9 cellular contexts compared by ENCODE assay signal in genomic region chr1:203328714-203329122, GRCh38. TPM values are rescaled to one million over a fixed set of nuclear protein-coding genes. Genes with fewer than 3 reads are reported as not detected.
DNase-seq lines count a peak whose midpoint lies in the region; ATAC-seq, FAIRE-seq and TF ChIP-seq lines count a peak whose summit lies in the region.
"Had no signal": no experiment of that assay in that cellular context is flagged by ENCODE, and none has a peak within 500 bp of the region (broad histone marks: within the 10 kb centered on the region; RNA-seq: fewer than 3 reads in every experiment).

No MANE protein-coding gene starts in this region.

- H3K4me3 ChIP-seq in A549 (no peak overlapping the region), GM23338 (no peak overlapping the region), kidney epithelial cell (ENCODE audit: low read depth, low read length) (no peak overlapping the region)
- H3K4me3 ChIP-seq: lung had no signal

- H3K27ac ChIP-seq in A549 (peak overlapping the region; percentile 88 to 92; a peak in 3 of 6 replicates), GM23338 (ENCODE audit: low read depth) (no peak overlapping the region)

- H3K27me3 ChIP-seq in GM23338 (ENCODE audit: insufficient read depth) = peaks cover 51% of the 10 kb centered on the region
- H3K27me3 ChIP-seq in kidney epithelial cell (ENCODE audit: control insufficient read depth, insufficient read depth, low read length) = no peaks in the 10 kb centered on the region

- CTCF ChIA-PET in A549 (lab: Yijun Ruan, JAX) = interaction anchor here (0.9 to 23.4 kb wide), 5 partner anchors 12 to 59 kb away, joined by 3 to 510 read pairs (median 77); partner anchors contain the start of gene BTG2

- peaks cover 49% of the 10 kb centered on the region for H3K4me1 Mint-ChIP-seq in GM23338

- peak in 1 of 2 experiments; percentile 24 for DNase-seq in A549 (ENCODE audit: low read depth in 1 of 2, low spot score in 1 of 2)
- peak; percentile 64 for DNase-seq in GM23338 (ENCODE audit: low spot score)
- peak; percentile 25 for DNase-seq in OCI-M1 (lab: John Stamatoyannopoulos, UW)
- peak; percentile 51 for DNase-seq in kidney epithelial cell (ENCODE audit: low read depth)
- no peak for DNase-seq in SKM-1 treated with dmso at 0.1 percent for 144 hours (lab: John Stamatoyannopoulos, UW; ENCODE audit: unreplicated experiment)
- DNase-seq in HTR-8/SVneo (ENCODE audit: insufficient read length, low spot score) = no peak

- no peak for TF ChIP-seq CTCF in A549 (IDR thresholded peaks at IDR 0.05)
- peak in 1 of 2 experiments; percentile 33; a peak in 2 of 4 replicates for TF ChIP-seq CTCF in GM23338 (conservative IDR thresholded peaks at IDR 0.05; ENCODE audit: low read depth in 2 of 2)
- peak; percentile 21 for TF ChIP-seq CTCF in kidney epithelial cell (IDR thresholded peaks at IDR 0.05; ENCODE audit: insufficient read depth, low read length, poor library complexity, severe bottlenecking)

- no peak for ATAC-seq in A549
- ATAC-seq in GM23338 = no peak
- ATAC-seq in GM21360 (IDR thresholded peaks at IDR 0.05; ENCODE audit: unreplicated experiment) = no peak
- ATAC-seq in GM18520 (IDR thresholded peaks at IDR 0.05; ENCODE audit: unreplicated experiment) = no peak

- no peak overlapping the region for H3K27ac Mint-ChIP-seq in GM23338

- no peaks in the 10 kb centered on the region for H3K9me3 Mint-ChIP-seq in GM23338

- H3K36me3 ChIP-seq in GM23338 (ENCODE audit: insufficient read depth) = no peaks in the 10 kb centered on the region
- H3K36me3 ChIP-seq in kidney epithelial cell (ENCODE audit: control insufficient read depth, insufficient read depth, low read length) = no peaks in the 10 kb centered on the region

- H3K4me2 ChIP-seq in A549 (no peak overlapping the region), GM23338 (peak overlapping the region; percentile 77)

- H3K9me2 ChIP-seq in GM23338 (ENCODE audit: insufficient read depth) = no peaks in the 10 kb centered on the region

- no peaks in the 10 kb centered on the region for H3K36me3 Mint-ChIP-seq in GM23338 (ENCODE audit: low read depth)

- no peak for TF ChIP-seq EP300 in A549 (IDR thresholded peaks at IDR 0.05)

- H3K9me3 ChIP-seq in A549 = no peaks in the 10 kb centered on the region

- no peak for TF ChIP-seq RAD21 in A549 (conservative IDR thresholded peaks at IDR 0.05 in 1 of 2, IDR thresholded peaks at IDR 0.05 in 1 of 2)

- H2AFZ ChIP-seq in GM23338 = no peak overlapping the region

- no peaks in the 10 kb centered on the region for H3K79me2 ChIP-seq in GM23338 (replicated peaks; ENCODE audit: insufficient read depth)

- POLR2A ChIA-PET in A549 (lab: Yijun Ruan, JAX) = no interaction called here

- WGBS in A549 (ENCODE audit: missing lambda C conversion rate) = 80% methylated on average over 7 of the region's 7 CpGs

- H3F3A ChIP-seq in GM23338 (replicated peaks; ENCODE audit: low read depth) = peaks cover 6% of the 10 kb centered on the region; the same call in 1 of the 2 replicates

- H3K4me1 ChIP-seq in A549 (peaks cover 27% of the 10 kb centered on the region), GM23338 (ENCODE audit: insufficient read depth) (peaks cover 37% of the 10 kb centered on the region)

- H3K27me3 Mint-ChIP-seq in GM23338 (ENCODE audit: insufficient read depth, low read depth, poor library complexity) = peaks cover 23% of the 10 kb centered on the region

- no peak for TF ChIP-seq POLR2A in A549 (IDR thresholded peaks at IDR 0.05; ENCODE audit: low read length)

- H3K4me3 Mint-ChIP-seq in GM23338 = peak overlapping the region; percentile 69; the same call in 1 of the 3 replicates

- H4K20me1 ChIP-seq in GM23338 (replicated peaks; ENCODE audit: insufficient read depth) = no peaks in the 10 kb centered on the region

- no peak for FAIRE-seq in A549 (lab: Jason Lieb, UNC)
- no peak for FAIRE-seq in HTR-8/SVneo (lab: Jason Lieb, UNC)

TF ChIP-seq in A549, 52 proteins besides CTCF, POLR2A, EP300 and RAD21:
- TF ChIP-seq BCL3 (IDR thresholded peaks at IDR 0.05) (no peak), SREBF2 (IDR thresholded peaks at IDR 0.05) (no peak), ZC3H11A (IDR thresholded peaks at IDR 0.05) (no peak), FOSL2 (IDR thresholded peaks at IDR 0.05) (no peak), FOSL2 (CRISPR knock-in tag; IDR thresholded peaks at IDR 0.05) (no peak)

TF ChIP-seq in GM23338, 12 proteins besides CTCF, POLR2A, EP300 and RAD21:
- TF ChIP-seq NANOG (IDR thresholded peaks at IDR 0.05; ENCODE audit: borderline replicate concordance) = no peak
- no peak for TF ChIP-seq JUNB (IDR thresholded peaks at IDR 0.05; ENCODE audit: unreplicated experiment)
- TF ChIP-seq POLR2AphosphoS5 (IDR thresholded peaks at IDR 0.05; ENCODE audit: low read depth) = no peak
- no peak for TF ChIP-seq EZH2 (IDR thresholded peaks at IDR 0.05; ENCODE audit: low read depth, unreplicated experiment)
- no peak for TF ChIP-seq EZH2phosphoT487 (IDR thresholded peaks at IDR 0.05; ENCODE audit: unreplicated experiment)
- no peak for TF ChIP-seq STAT1 (IDR thresholded peaks at IDR 0.05; ENCODE audit: unreplicated experiment)
- TF ChIP-seq, protein P1, sequence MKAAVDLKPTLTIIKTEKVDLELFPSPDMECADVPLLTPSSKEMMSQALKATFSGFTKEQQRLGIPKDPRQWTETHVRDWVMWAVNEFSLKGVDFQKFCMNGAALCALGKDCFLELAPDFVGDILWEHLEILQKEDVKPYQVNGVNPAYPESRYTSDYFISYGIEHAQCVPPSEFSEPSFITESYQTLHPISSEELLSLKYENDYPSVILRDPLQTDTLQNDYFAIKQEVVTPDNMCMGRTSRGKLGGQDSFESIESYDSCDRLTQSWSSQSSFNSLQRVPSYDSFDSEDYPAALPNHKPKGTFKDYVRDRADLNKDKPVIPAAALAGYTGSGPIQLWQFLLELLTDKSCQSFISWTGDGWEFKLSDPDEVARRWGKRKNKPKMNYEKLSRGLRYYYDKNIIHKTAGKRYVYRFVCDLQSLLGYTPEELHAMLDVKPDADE (IDR thresholded peaks at IDR 0.05) = no peak
- no peak for TF ChIP-seq ZNF114 (CRISPR knock-in tag; IDR thresholded peaks at IDR 0.05)
- no peak for TF ChIP-seq ZNF331 (CRISPR knock-in tag; IDR thresholded peaks at IDR 0.05; ENCODE audit: low read depth)

RNA-seq across cellular contexts. Expression of gene FMOD, which starts 22.2 kb away (rescaled TPM):
- polyA plus RNA-seq in A549 (2011; rRNA removed) = 0.03 and 0.04 TPM in 2 replicates
- 0.01 TPM in 2 replicates for polyA plus RNA-seq in A549 (2012; cell fraction: cytosol; rRNA removed)
- polyA plus RNA-seq in A549 (2012; cell fraction: nucleus; rRNA removed) = 0.02 TPM in 1 of 2 replicates, not detected in the other
- polyA plus RNA-seq in A549 (2017; fragmentation: RNase III; extraction: RNeasy Plus Mini Kit Qiagen cat#74134 plus additional on column Dnase treatment) = not detected in 3 replicates
- not detected in 2 replicates for polyA minus RNA-seq in A549 (2011; rRNA and poly(A)+ RNA removed)
- 0.31 and 1.3 TPM in 2 replicates for total RNA-seq in GM23338 (2014; rRNA removed; shearing (Covaris generic))
- polyA plus RNA-seq in GM23338 (2016; fragmentation: Nextera tagmentation; extraction: Ambion mirVana) = 0.27 TPM in 1 of 2 replicates, not detected in the other
- total RNA-seq in kidney epithelial cell = 0.62 and 0.79 TPM in 2 replicates

RNA-seq across cellular contexts. Expression of gene BTG2, which starts 23.4 kb away (rescaled TPM):
- polyA plus RNA-seq in A549 (2011; rRNA removed) (16.0 and 16.4 TPM in 2 replicates), A549 (2017; fragmentation: RNase III; extraction: RNeasy Plus Mini Kit Qiagen cat#74134 plus additional on column Dnase treatment) (7.2 to 9.2 TPM (median 8.0 TPM) in 3 replicates), GM23338 (2016; fragmentation: Nextera tagmentation; extraction: Ambion mirVana) (5.7 and 6.3 TPM in 2 replicates)
- polyA plus RNA-seq in A549 (2012; cell fraction: cytosol; rRNA removed) = 3.9 and 5.7 TPM in 2 replicates
- polyA plus RNA-seq in A549 (2012; cell fraction: nucleus; rRNA removed) = 5.7 and 5.8 TPM in 2 replicates
- 14.9 and 16.4 TPM in 2 replicates for polyA minus RNA-seq in A549 (2011; rRNA and poly(A)+ RNA removed)
- total RNA-seq in GM23338 (2014; rRNA removed; shearing (Covaris generic)) = 7.8 and 9.1 TPM in 2 replicates
- 24.1 and 24.3 TPM in 2 replicates for total RNA-seq in kidney epithelial cell

Comparison
In these comparisons a context has a peak if more than half of its experiments do, and no peak if none do; other contexts are left out.
1. DNase-seq: peak in GM23338 (single experiment), OCI-M1 (single experiment) and kidney epithelial cell (single experiment); none in SKM-1 treated with dmso at 0.1 percent for 144 hours (single experiment) and HTR-8/SVneo (single experiment).